1 cellular context compared by ENCODE assay signal in the genomic region with DNA sequence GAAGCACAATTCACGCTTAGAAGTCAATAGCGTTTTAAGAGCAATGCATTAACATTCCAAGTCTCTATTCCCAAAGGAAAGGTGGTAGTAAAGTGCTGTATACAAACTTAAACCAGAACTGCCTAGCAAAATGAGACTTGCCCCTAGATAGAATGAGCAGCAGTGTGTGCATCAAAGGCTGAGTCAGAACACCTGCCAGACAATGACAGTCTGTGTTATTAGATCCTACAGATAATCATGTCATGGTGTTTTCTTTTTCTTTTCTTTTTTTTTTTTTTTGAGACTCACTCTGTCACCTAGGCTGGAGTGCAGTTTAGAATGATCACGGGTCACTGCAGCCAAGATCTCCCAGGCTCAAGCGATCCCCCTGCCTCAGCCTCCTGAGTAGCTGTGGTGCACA.
TF ChIP-seq lines count a peak whose summit lies in the region.

No MANE protein-coding gene starts in this region.

TF ChIP-seq in H1, 55 proteins besides CTCF, POLR2A, EP300 and RAD21:
- TF ChIP-seq MAFK (IDR thresholded peaks at IDR 0.05; ENCODE audit: low read depth, low read length) (no peak), CREB1 (IDR thresholded peaks at IDR 0.05) (no peak), ZNF274 (IDR thresholded peaks at IDR 0.05; ENCODE audit: borderline replicate concordance, extremely low read depth, low read length) (no peak), EZH2 (IDR thresholded peaks at IDR 0.05; ENCODE audit: low read depth, low read length, severe bottlenecking) (no peak)
